Comparison of ENCODE assay signal across 13 cellular contexts in the genomic region with DNA sequence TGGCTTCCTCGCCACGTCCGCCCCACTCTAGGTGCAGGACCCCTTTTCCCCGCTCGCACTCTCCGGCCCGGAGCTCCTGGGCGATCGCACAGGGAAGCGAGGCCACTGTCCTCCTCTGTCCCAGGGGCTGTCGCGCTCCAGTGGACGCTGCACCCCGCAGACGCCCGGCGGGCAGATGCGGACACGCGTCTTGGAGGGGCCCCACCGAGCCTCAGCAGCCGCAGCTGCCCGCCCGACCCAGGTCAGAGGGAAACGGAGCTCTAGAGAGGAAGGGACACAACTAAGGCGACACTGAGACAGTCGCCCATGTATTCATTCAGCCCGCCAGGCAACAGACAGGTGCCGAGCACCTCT. TPM values are rescaled to one million over a fixed set of nuclear protein-coding genes. Genes with fewer than 3 reads are reported as not detected.
DNase-seq lines count a peak whose midpoint lies in the region; ATAC-seq and TF ChIP-seq lines count a peak whose summit lies in the region.
"Had no signal": no experiment of that assay in that cellular context is flagged by ENCODE, and none has a peak within 500 bp of the region (broad histone marks: within the 10 kb centered on the region; RNA-seq: fewer than 3 reads in every experiment).

No MANE protein-coding gene starts in this region.

- no peaks in the 10 kb centered on the region for H3K79me2 ChIP-seq in trophoblast cell (ENCODE audit: control insufficient read depth, insufficient read depth, low read length, poor library complexity)

- peaks cover 5% of the 10 kb centered on the region for H3K4me1 ChIP-seq in CD8-positive, alpha-beta T cell (ENCODE audit: insufficient read depth, low read length)
- H3K4me1 ChIP-seq in NT2/D1 (ENCODE audit: insufficient read depth, insufficient read length) (peaks cover 6% of the 10 kb centered on the region), foreskin keratinocyte (no peaks in the 10 kb centered on the region), trophoblast cell (ENCODE audit: control insufficient read depth in 1 of 2, insufficient read depth in 2 of 2, low read length in 2 of 2) (peaks cover 14 to 17% of the 10 kb centered on the region in 2 experiments)

- H2BK120ac ChIP-seq in trophoblast cell (ENCODE audit: insufficient read depth, low read length, poor library complexity), result no peak overlapping the region

- no peak overlapping the region for H4K8ac ChIP-seq in trophoblast cell (ENCODE audit: low read depth, low read length)

- peak overlapping the region; percentile 71 for H3K4me2 ChIP-seq in trophoblast cell (ENCODE audit: low read length)

- no peaks in the 10 kb centered on the region for H3K79me1 ChIP-seq in trophoblast cell (ENCODE audit: low read length)

- H3K9ac ChIP-seq in NT2/D1 (ENCODE audit: insufficient read length, low read depth) (peak overlapping the region; percentile 81), trophoblast cell (ENCODE audit: low read length) (no peak overlapping the region)

- no peak for DNase-seq in CD8-positive, alpha-beta T cell
- DNase-seq in NT2/D1 (ENCODE audit: low read depth, low spot score) (no peak), foreskin keratinocyte (no peak), trophoblast cell (no peak), H4 (ENCODE audit: low spot score) (no peak), HEK293T (ENCODE audit: extremely low spot score) (no peak)
- DNase-seq: activated CD4-positive, alpha-beta T cell treated with anti-CD3 and anti-CD28 coated beads, Interleukin-2, amount 50 U/mL, for 4 hours; DMS79; NCI-H510A treated with DMSO at 0.1 percent for 48 hours had no signal

- intact Hi-C loops in CD8-positive, alpha-beta T cell (cut with DNase I, micrococcal nuclease), result no loop called here

- no peaks in the 10 kb centered on the region for H3K36me3 Mint-ChIP-seq in CD8-positive, alpha-beta T cell

- CTCF ChIA-PET in CD8-positive, alpha-beta T cell (lab: Charles Lee), result no interaction called here
- CTCF ChIA-PET in HEK293T (lab: Yijun Ruan, JAX), result no interaction called here

- no peak overlapping the region for H3K18ac ChIP-seq in trophoblast cell (ENCODE audit: low read length)

- peaks cover 64% of the 10 kb centered on the region for H3K27me3 Mint-ChIP-seq in CD8-positive, alpha-beta T cell (ENCODE audit: low read depth)

- no peak overlapping the region for H3K27ac ChIP-seq in CD8-positive, alpha-beta T cell (ENCODE audit: low read depth, low read length)
- H3K27ac ChIP-seq in foreskin keratinocyte (peak overlapping the region; percentile 24), trophoblast cell (ENCODE audit: low read depth, low read length) (no peak overlapping the region)
- H3K27ac ChIP-seq: SJSA1 had no signal

- H2BK5ac ChIP-seq in trophoblast cell (ENCODE audit: low read depth, low read length, poor library complexity), result no peak overlapping the region

- TF ChIP-seq CTCF in CD8-positive, alpha-beta T cell (IDR thresholded peaks at IDR 0.05), result no peak
- no peak for TF ChIP-seq CTCF in foreskin keratinocyte (conservative IDR thresholded peaks at IDR 0.05)

- no peak overlapping the region for H3K27ac Mint-ChIP-seq in CD8-positive, alpha-beta T cell

- peaks cover 9% of the 10 kb centered on the region for H3K27me3 ChIP-seq in CD8-positive, alpha-beta T cell (ENCODE audit: insufficient read depth, low read length)
- H3K27me3 ChIP-seq in NT2/D1 (ENCODE audit: insufficient read depth, insufficient read length), result peaks cover 10% of the 10 kb centered on the region
- peaks cover 2% of the 10 kb centered on the region for H3K27me3 ChIP-seq in foreskin keratinocyte
- peaks cover 18% of the 10 kb centered on the region for H3K27me3 ChIP-seq in trophoblast cell (ENCODE audit: insufficient read depth, low read length)
- H3K27me3 ChIP-seq: SJSA1 had no signal

- H3K36me3 ChIP-seq in CD8-positive, alpha-beta T cell (ENCODE audit: insufficient read depth, low read length), result no peaks in the 10 kb centered on the region
- H3K36me3 ChIP-seq in NT2/D1 (ENCODE audit: insufficient read depth, insufficient read length, low read length) (no peaks in the 10 kb centered on the region), trophoblast cell (ENCODE audit: control insufficient read depth in 1 of 2, insufficient read depth in 2 of 2, low read length in 2 of 2) (no peaks in the 10 kb centered on the region)
- H3K36me3 ChIP-seq: SJSA1 had no signal

- no peak overlapping the region for H2AFZ ChIP-seq in trophoblast cell (ENCODE audit: insufficient read depth, low read length, poor library complexity)

- H4K91ac ChIP-seq in trophoblast cell (ENCODE audit: low read depth, low read length), result no peak overlapping the region

- H2AK5ac ChIP-seq in trophoblast cell (ENCODE audit: low read length), result no peak overlapping the region

- no peak overlapping the region for H3K14ac ChIP-seq in trophoblast cell (ENCODE audit: low read length)

- H3K4me1 Mint-ChIP-seq in CD8-positive, alpha-beta T cell (ENCODE audit: low read depth), result peaks cover 23% of the 10 kb centered on the region

- POLR2A ChIA-PET in CD8-positive, alpha-beta T cell (lab: Charles Lee), result interaction anchor here (0.5 kb wide), 1 partner anchor 94 kb away, joined by 3 read pairs; no protein-coding TSS in a partner anchor
- POLR2A ChIA-PET in HEK293T (lab: Yijun Ruan, JAX), result no interaction called here

- ATAC-seq in CD8-positive, alpha-beta T cell, result no peak
- ATAC-seq in foreskin keratinocyte (no peak), HG03520 (IDR thresholded peaks at IDR 0.05; ENCODE audit: unreplicated experiment) (no peak), GM18511 (IDR thresholded peaks at IDR 0.05; ENCODE audit: unreplicated experiment) (no peak)

- no peaks in the 10 kb centered on the region for H3K9me3 Mint-ChIP-seq in CD8-positive, alpha-beta T cell

- no CpG with 5 or more reads among the region's 29 CpGs for WGBS in trophoblast cell (ENCODE audit: extremely low coverage, insufficient coverage, insufficient read length)

- H3K23ac ChIP-seq in trophoblast cell (ENCODE audit: low read length), result no peak overlapping the region

- H3K9me3 ChIP-seq in CD8-positive, alpha-beta T cell (ENCODE audit: low read length), result no peaks in the 10 kb centered on the region
- H3K9me3 ChIP-seq in NT2/D1 (ENCODE audit: insufficient read depth, low read length), result no peaks in the 10 kb centered on the region
- H3K9me3 ChIP-seq in trophoblast cell (ENCODE audit: insufficient read depth, low read depth, low read length), result peaks cover 5% of the 10 kb centered on the region

- H4K12ac ChIP-seq in trophoblast cell (ENCODE audit: low read depth, low read length), result no peak overlapping the region

- H3K4me3 Mint-ChIP-seq in CD8-positive, alpha-beta T cell, result peak overlapping the region; percentile 45

- no peak overlapping the region for H3K4me3 ChIP-seq in CD8-positive, alpha-beta T cell (ENCODE audit: low read depth, low read length)
- H3K4me3 ChIP-seq in NT2/D1 (ENCODE audit: insufficient read length, low read depth), result peak overlapping the region; percentile 54
- peak overlapping the region; percentile 6 for H3K4me3 ChIP-seq in trophoblast cell (ENCODE audit: low read depth, low read length)

- no peak overlapping the region for H2BK12ac ChIP-seq in trophoblast cell (ENCODE audit: low read length)

- no peak overlapping the region for H3K4ac ChIP-seq in trophoblast cell (ENCODE audit: low read depth, low read length)

TF ChIP-seq in HEK293T, 16 proteins besides CTCF, POLR2A, EP300 and RAD21:
- TF ChIP-seq ELF4 (IDR thresholded peaks at IDR 0.05) (no peak), FOXA1 (IDR thresholded peaks at IDR 0.05) (no peak), FOXM1 (IDR thresholded peaks at IDR 0.05; ENCODE audit: borderline replicate concordance) (no peak), SUZ12 (IDR thresholded peaks at IDR 0.05) (no peak), NFRKB (IDR thresholded peaks at IDR 0.05) (no peak), HDGF (IDR thresholded peaks at IDR 0.05; ENCODE audit: borderline replicate concordance) (no peak)

RNA-seq across cellular contexts. Expression of gene SLC13A5, which starts 0.7 kb away (rescaled TPM):
- not detected for total RNA-seq in CD8-positive, alpha-beta T cell
- 0.74 and 1.4 TPM in 2 replicates for total RNA-seq in foreskin keratinocyte
- 0.75 and 1.4 TPM in 2 replicates for polyA plus RNA-seq in foreskin keratinocyte
- 3.4 TPM in 2 replicates for polyA plus RNA-seq in trophoblast cell (2013)
- not detected in 2 replicates for total RNA-seq in H4 (2014; rRNA removed; shearing (Covaris generic))
- total RNA-seq: glomerular endothelial cell, SJSA1 had no signal

RNA-seq across cellular contexts. Expression of gene XAF1, which starts 42.0 kb away (rescaled TPM):
- total RNA-seq in CD8-positive, alpha-beta T cell, result 10 to 100 TPM; 13.9 to 16.3 TPM
- 27.4 and 47.3 TPM in 2 replicates for total RNA-seq in foreskin keratinocyte
- 8.3 and 12.2 TPM in 2 replicates for polyA plus RNA-seq in foreskin keratinocyte
- polyA plus RNA-seq in trophoblast cell (2013), result 0.35 and 0.53 TPM in 2 replicates
- 33.0 and 44.8 TPM in 2 replicates for total RNA-seq in H4 (2014; rRNA removed; shearing (Covaris generic))
